ENCODE assay signal across 22 cellular contexts in genomic region chr1:101108123-101108522, GRCh38.
DNase-seq lines count a peak whose midpoint lies in the region; ATAC-seq, FAIRE-seq and TF ChIP-seq lines count a peak whose summit lies in the region.
"Had no signal": no experiment of that assay in that cellular context is flagged by ENCODE, and none has a peak within 500 bp of the region (broad histone marks: within the 10 kb centered on the region; RNA-seq: fewer than 3 reads in every experiment).

No MANE protein-coding gene starts in this region.

- TF ChIP-seq POLR2A in GM12891 (IDR thresholded peaks at IDR 0.05; ENCODE audit: low read depth, low read length) = no peak

- peaks cover 31% of the 10 kb centered on the region for H3K36me3 Mint-ChIP-seq in activated CD8-positive, alpha-beta T cell treated with anti-CD3 and anti-CD28 coated beads for 36 hours (ENCODE audit: low read depth)
- H3K36me3 Mint-ChIP-seq: brain, naive B cell had no signal

- peaks cover 56% of the 10 kb centered on the region for H3K4me1 Mint-ChIP-seq in activated CD8-positive, alpha-beta T cell treated with anti-CD3 and anti-CD28 coated beads for 36 hours (ENCODE audit: low read depth)

- H3K4me3 Mint-ChIP-seq in activated CD8-positive, alpha-beta T cell treated with anti-CD3 and anti-CD28 coated beads for 36 hours = no peak overlapping the region
- H3K4me3 Mint-ChIP-seq: brain, CD14-positive monocyte, naive B cell had no signal

- intact Hi-C loops in activated CD8-positive, alpha-beta T cell treated with anti-CD3 and anti-CD28 coated beads for 36 hours (cut with micrococcal nuclease) = no loop called here

- CTCF ChIA-PET in activated CD8-positive, alpha-beta T cell treated with anti-CD3 and anti-CD28 coated beads for 36 hours (lab: Charles Lee) = interaction anchor here (0.6 kb wide), 1 partner anchor 180 kb away, joined by 3 read pairs; no protein-coding TSS in a partner anchor

- no peaks in the 10 kb centered on the region for H3K27me3 Mint-ChIP-seq in activated CD8-positive, alpha-beta T cell treated with anti-CD3 and anti-CD28 coated beads for 36 hours
- H3K27me3 Mint-ChIP-seq: brain, naive B cell had no signal

- TF ChIP-seq CTCF in activated CD8-positive, alpha-beta T cell treated with anti-CD3 and anti-CD28 coated beads for 36 hours (IDR thresholded peaks at IDR 0.05) = no peak
- TF ChIP-seq CTCF in coronary artery (IDR thresholded peaks at IDR 0.05) = no peak

- peaks cover 13% of the 10 kb centered on the region for H3K9me3 Mint-ChIP-seq in activated CD8-positive, alpha-beta T cell treated with anti-CD3 and anti-CD28 coated beads for 36 hours
- H3K9me3 Mint-ChIP-seq: brain had no signal

- POLR2A ChIA-PET in activated CD8-positive, alpha-beta T cell treated with anti-CD3 and anti-CD28 coated beads for 36 hours (lab: Charles Lee) = no interaction called here

- H3K27ac Mint-ChIP-seq in activated CD8-positive, alpha-beta T cell treated with anti-CD3 and anti-CD28 coated beads for 36 hours = peak overlapping the region; percentile 69
- H3K27ac Mint-ChIP-seq: brain had no signal

- DNase-seq in activated CD8-positive, alpha-beta memory T cell treated with anti-CD3 and anti-CD28 coated beads, Interleukin-2, amount 50 U/mL, for 4 hours = peak; percentile 23
- no peak for DNase-seq in activated CD8-positive, alpha-beta memory T cell treated with anti-CD3 and anti-CD28 coated beads for 24 hours
- no peak for DNase-seq in GM12891 (ENCODE audit: insufficient read length, low spot score)
- DNase-seq in activated CD8-positive, alpha-beta T cell treated with anti-CD3 and anti-CD28 coated beads for 36 hours = peak; percentile 55
- peak; percentile 13 for DNase-seq in myocyte (ENCODE audit: low read depth)
- no peak for DNase-seq in GOT3 (lab: John Stamatoyannopoulos, UW)
- DNase-seq in coronary artery (ENCODE audit: low spot score) = no peak
- DNase-seq: activated gamma-delta T cell treated with Interleukin-2 at 50 U/mL for 16 hours, DMS53, glutamatergic neuron, H7, KG1, naive B cell, NCI-H1105, NCI-H2171, NCI-H774, SK-N-SH had no signal

- peak; percentile 63 for ATAC-seq in activated CD8-positive, alpha-beta T cell treated with anti-CD3 and anti-CD28 coated beads for 36 hours
- no peak for ATAC-seq in GM21367 (IDR thresholded peaks at IDR 0.05; ENCODE audit: unreplicated experiment)

- peak; percentile 41 for FAIRE-seq in GM12891 (lab: Jason Lieb, UNC)

- no peak overlapping the region for H3K4me3 ChIP-seq in coronary artery
- H3K4me3 ChIP-seq: lung had no signal

- no peak overlapping the region for H3K27ac ChIP-seq in coronary artery
- H3K27ac ChIP-seq: HL-60 had no signal

TF ChIP-seq in GM12891, 5 proteins besides CTCF, POLR2A, EP300 and RAD21:
- TF ChIP-seq POLR2AphosphoS5 (IDR thresholded peaks at IDR 0.05; ENCODE audit: low read depth, low read length) = no peak
- no peak for TF ChIP-seq POU2F2 (IDR thresholded peaks at IDR 0.05; ENCODE audit: low read depth, low read length)
- no peak for TF ChIP-seq PAX5 (IDR thresholded peaks at IDR 0.05; ENCODE audit: insufficient read depth, low read length, severe bottlenecking)
- TF ChIP-seq SPI1 (IDR thresholded peaks at IDR 0.05; ENCODE audit: low read depth, low read length) = no peak
- TF ChIP-seq TAF1 (IDR thresholded peaks at IDR 0.05; ENCODE audit: low read depth, low read length) = no peak

Comparison
In these comparisons a context has a peak if more than half of its experiments do, and no peak if none do; other contexts are left out.
1. DNase-seq: peak in activated CD8-positive, alpha-beta memory T cell treated with anti-CD3 and anti-CD28 coated beads, Interleukin-2, amount 50 U/mL, for 4 hours (single experiment), activated CD8-positive, alpha-beta T cell treated with anti-CD3 and anti-CD28 coated beads for 36 hours (single experiment) and myocyte (single experiment); none in activated CD8-positive, alpha-beta memory T cell treated with anti-CD3 and anti-CD28 coated beads for 24 hours (single experiment), GM12891 (single experiment), GOT3 (single experiment) and coronary artery (single experiment).